1 cellular context compared by ENCODE assay signal in the genomic region with DNA sequence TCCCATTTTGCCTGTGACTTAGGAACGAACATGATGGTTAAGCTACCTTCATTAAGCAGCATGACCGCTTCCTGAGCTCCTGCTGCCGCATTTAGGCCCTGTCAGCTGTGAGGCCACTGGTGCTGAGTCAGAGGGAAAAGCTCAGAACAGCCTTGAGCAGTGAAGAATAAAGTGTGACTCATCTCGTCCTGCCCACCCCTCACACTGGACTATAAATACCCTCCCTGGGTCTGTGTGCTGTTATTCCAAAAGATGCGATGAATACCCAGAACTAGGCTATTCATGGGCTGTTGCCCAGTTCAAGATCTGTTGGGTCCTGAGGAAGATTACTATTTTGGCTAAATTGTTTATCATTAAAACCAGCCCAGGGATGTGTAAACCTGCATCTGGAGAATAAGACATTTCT.
TF ChIP-seq lines count a peak whose summit lies in the region.

No MANE protein-coding gene starts in this region.

TF ChIP-seq in IMR-90, 13 proteins besides CTCF, POLR2A, EP300 and RAD21:
- peak; percentile 21; the same call in 1 of the 2 replicates for TF ChIP-seq NFE2L2 (IDR thresholded peaks at IDR 0.05; ENCODE audit: low read depth, low read length)
- peak; percentile 51; the same call in 1 of the 2 replicates for TF ChIP-seq MAFK (IDR thresholded peaks at IDR 0.05; ENCODE audit: low read depth, low read length)
- TF ChIP-seq BHLHE40 (IDR thresholded peaks at IDR 0.05; ENCODE audit: low read depth, low read length) = 0 out of 2 replicates have a peak, but pooled peaks have one; percentile 3
- TF ChIP-seq FOS (IDR thresholded peaks at IDR 0.05; ENCODE audit: low read depth, low read length) = peak; percentile 80
